Comparison of ENCODE assay signal across 11 cellular contexts in the genomic region with DNA sequence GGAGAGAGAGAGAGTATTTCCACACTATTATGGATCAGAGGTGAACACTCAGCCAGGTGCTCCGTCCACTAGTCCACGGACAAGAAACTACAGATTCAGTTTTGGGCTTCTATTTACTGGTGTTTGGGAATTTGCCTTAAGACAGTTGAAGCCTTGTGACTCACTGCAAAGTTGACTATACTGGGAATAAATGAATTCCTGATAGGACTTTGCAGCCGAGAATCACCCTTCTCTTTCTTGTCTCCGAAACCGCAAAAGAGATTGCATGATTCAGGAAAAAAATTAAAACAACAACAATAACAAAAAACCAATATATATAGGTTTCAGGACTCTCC. TPM values are rescaled to one million over a fixed set of nuclear protein-coding genes. Genes with fewer than 3 reads are reported as not detected.
A peak's percentile ranks its signal among the peaks of the same experiment; 100 is the strongest.
DNase-seq lines count a peak whose midpoint lies in the region; TF ChIP-seq lines count a peak whose summit lies in the region.
"Had no signal": no experiment of that assay in that cellular context is flagged by ENCODE, and none has a peak within 500 bp of the region (broad histone marks: within the 10 kb centered on the region; RNA-seq: fewer than 3 reads in every experiment).

No MANE protein-coding gene starts in this region.

- H3K4me2 ChIP-seq in MM.1S (ENCODE audit: low read depth, low read length), result no peak overlapping the region

- CTCF ChIA-PET in A673 (lab: Charles Lee), result no interaction called here

- H3K27ac ChIP-seq in A673 (ENCODE audit: low read depth, low read length, poor library complexity, severe bottlenecking), result no peak overlapping the region
- no peak overlapping the region for H3K27ac ChIP-seq in HUES6 (ENCODE audit: low read depth, low read length)
- no peak overlapping the region for H3K27ac ChIP-seq in coronary artery
- H3K27ac ChIP-seq in MM.1S (ENCODE audit: low read length), result no peak overlapping the region

- peak overlapping the region; percentile 53 for H3K4me3 ChIP-seq in A673 (ENCODE audit: low read depth, low read length, poor library complexity, severe bottlenecking)
- H3K4me3 ChIP-seq in HUES6 (ENCODE audit: low read depth, low read length), result peak overlapping the region; percentile 80
- H3K4me3 ChIP-seq in coronary artery, result peak overlapping the region; percentile 73
- H3K4me3 ChIP-seq in MM.1S (ENCODE audit: low read length), result no peak overlapping the region

- no peaks in the 10 kb centered on the region for H3K79me2 ChIP-seq in MM.1S (ENCODE audit: low read length)

- H2AFZ ChIP-seq in MM.1S (ENCODE audit: low read length), result no peak overlapping the region

- H3K27me3 ChIP-seq in A673 (replicated peaks; ENCODE audit: insufficient read depth, low read depth, low read length, poor library complexity), result peaks cover 23% of the 10 kb centered on the region
- peaks cover 63% of the 10 kb centered on the region for H3K27me3 ChIP-seq in HUES6 (ENCODE audit: control insufficient read depth, insufficient read depth, low read length)
- peaks cover 48% of the 10 kb centered on the region for H3K27me3 ChIP-seq in MM.1S (replicated peaks; ENCODE audit: insufficient read depth, low read length)

- H3K9me3 ChIP-seq in A673 (ENCODE audit: low read depth, low read length, poor library complexity, severe bottlenecking) (no peaks in the 10 kb centered on the region), HUES6 (ENCODE audit: control insufficient read depth, insufficient read depth, low read depth, low read length) (peaks cover 4% of the 10 kb centered on the region; the same call in 1 of the 2 replicates), MM.1S (replicated peaks; ENCODE audit: insufficient read depth, low read length) (no peaks in the 10 kb centered on the region)

- POLR2A ChIA-PET in A673 (lab: Charles Lee; ENCODE audit: low non-redundant PET), result no interaction called here

- H3K9me3 Mint-ChIP-seq in mesothelial cell of epicardium, result peaks cover 4% of the 10 kb centered on the region

- peak overlapping the region; percentile 61 for H3K4me3 Mint-ChIP-seq in mesothelial cell of epicardium

- H3K27me3 Mint-ChIP-seq in mesothelial cell of epicardium (ENCODE audit: low read depth), result peaks cover 69% of the 10 kb centered on the region

- no peak for DNase-seq in A673 (ENCODE audit: low spot score)
- no peak for DNase-seq in coronary artery (ENCODE audit: low spot score)
- no peak for DNase-seq in mesothelial cell of epicardium (ENCODE audit: low spot score in 2 of 2, unreplicated experiment in 2 of 2)
- no peak for DNase-seq in GM19240 (ENCODE audit: insufficient read length, low spot score)
- no peak for DNase-seq in activated CD4-positive, alpha-beta T cell treated with anti-CD3 and anti-CD28 coated beads, Interleukin-2, amount 50 U/mL, for 4 hours
- no peak for DNase-seq in MM.1S
- DNase-seq in NCI-H2227 (lab: John Stamatoyannopoulos, UW; ENCODE audit: unreplicated experiment), result no peak
- DNase-seq: cortex of kidney, DMS79 had no signal

- no peaks in the 10 kb centered on the region for H3F3A ChIP-seq in MM.1S (ENCODE audit: insufficient read depth, low read length)

- H3K36me3 Mint-ChIP-seq in mesothelial cell of epicardium, result no peaks in the 10 kb centered on the region

- no peak overlapping the region for H3K27ac Mint-ChIP-seq in mesothelial cell of epicardium

- peaks cover 30% of the 10 kb centered on the region for H3K4me1 ChIP-seq in A673 (ENCODE audit: insufficient read depth, low read length, poor library complexity, severe bottlenecking)
- H3K4me1 ChIP-seq in HUES6 (ENCODE audit: control insufficient read depth, insufficient read depth, low read length), result peaks cover 15% of the 10 kb centered on the region
- H3K4me1 ChIP-seq in MM.1S (ENCODE audit: low read length), result peaks cover 5% of the 10 kb centered on the region; the same call in 1 of the 2 replicates

- no peak for TF ChIP-seq CTCF in A673 (conservative IDR thresholded peaks at IDR 0.05; ENCODE audit: low read depth, low read length)
- no peak for TF ChIP-seq CTCF in coronary artery (IDR thresholded peaks at IDR 0.05)
- TF ChIP-seq CTCF in mesothelial cell of epicardium (IDR thresholded peaks at IDR 0.05; ENCODE audit: unreplicated experiment), result no peak
- TF ChIP-seq CTCF in MM.1S (IDR thresholded peaks at IDR 0.05; ENCODE audit: low read length), result no peak

- peak overlapping the region; percentile 46 for H3K9ac ChIP-seq in HUES6 (ENCODE audit: low read length)
- no peak overlapping the region for H3K9ac ChIP-seq in MM.1S (ENCODE audit: low read length)

- no TSS peak for BruUV-seq in A673 (replicated peaks; lab: Mats Ljungman, UMichigan)

- H3K4me1 Mint-ChIP-seq in mesothelial cell of epicardium, result peaks cover 7% of the 10 kb centered on the region

- intact Hi-C loops in A673 (cut with micrococcal nuclease; ENCODE audit: unreplicated experiment), result no loop called here

- no peaks in the 10 kb centered on the region for H3K9me2 ChIP-seq in MM.1S (replicated peaks; ENCODE audit: insufficient read depth, low read length)

- H4K20me1 ChIP-seq in MM.1S (ENCODE audit: insufficient read depth, low read length), result no peaks in the 10 kb centered on the region

- H3K36me3 ChIP-seq in A673 (ENCODE audit: insufficient read depth, low read length, poor library complexity, severe bottlenecking), result peaks cover 5% of the 10 kb centered on the region
- no peaks in the 10 kb centered on the region for H3K36me3 ChIP-seq in HUES6 (ENCODE audit: control insufficient read depth, insufficient read depth, low read length)
- no peaks in the 10 kb centered on the region for H3K36me3 ChIP-seq in MM.1S (replicated peaks; ENCODE audit: insufficient read depth, low read length)

RNA-seq across cellular contexts. Expression of gene TMEM171, which starts 0.7 kb away (rescaled TPM):
- total RNA-seq in A673 (2021), result 2.3 and 2.6 TPM in 2 replicates
- 0.18 TPM in 2 of 3 replicates, not detected in the other for total RNA-seq in mesothelial cell of epicardium
- total RNA-seq: T-helper 1 cell treated with Interleukin-12 subunit alpha and Interleukin-12 subunit beta and Interleukin-4 antibody, amounts not matched to agents 30 ng/mL and 1 ng/mL, for 36 hours had no signal

RNA-seq across cellular contexts. Expression of gene TMEM174, which starts 51.9 kb away (rescaled TPM):
- total RNA-seq in A673 (2021) (not detected in 2 replicates), mesothelial cell of epicardium (not detected in 3 replicates)
- total RNA-seq: T-helper 1 cell treated with Interleukin-12 subunit alpha and Interleukin-12 subunit beta and Interleukin-4 antibody, amounts not matched to agents 30 ng/mL and 1 ng/mL, for 36 hours had no signal
